In genomic region chr9:4837768-4838546, GRCh38 we compare ENCODE assay signal across 10 cellular contexts. TPM values are rescaled to one million over a fixed set of nuclear protein-coding genes. Genes with fewer than 3 reads are reported as not detected.
A peak's percentile ranks its signal among the peaks of the same experiment; 100 is the strongest.
DNase-seq lines count a peak whose midpoint lies in the region; TF ChIP-seq lines count a peak whose summit lies in the region.
"Had no signal": no experiment of that assay in that cellular context is flagged by ENCODE, and none has a peak within 500 bp of the region (broad histone marks: within the 10 kb centered on the region; RNA-seq: fewer than 3 reads in every experiment).

No MANE protein-coding gene starts in this region.

- H3K4me1 ChIP-seq in BLaER1 treated with 17β-estradiol and CSF1 and Interleukin-3, amounts not matched to agents 10 nM and 100 nM: peaks cover 24 to 34% (median 28%) of the 10 kb centered on the region in 10 experiments
- H3K4me1 ChIP-seq: vagina had no signal

- H4K20me1 ChIP-seq in BLaER1 treated with 17β-estradiol and CSF1 and Interleukin-3, amounts not matched to agents 10 nM and 100 nM: peaks cover 0 to 97% (median 25%) of the 10 kb centered on the region in 11 experiments; a peak in 12 of 22 replicates

- peak overlapping the region in 5 of 11 experiments; percentile 9 to 51 (median 30); a peak in 5 of 22 replicates for H3K27ac ChIP-seq in BLaER1 treated with 17β-estradiol and CSF1 and Interleukin-3, amounts not matched to agents 10 nM and 100 nM
- H3K27ac ChIP-seq: RWPE1, vagina had no signal

- H3K4me3 ChIP-seq in BLaER1 treated with 17β-estradiol and CSF1 and Interleukin-3, amounts not matched to agents 10 nM and 100 nM: no peak overlapping the region
- H3K4me3 ChIP-seq in choroid plexus epithelial cell (ENCODE audit: low read depth, low read length): no peak overlapping the region
- H3K4me3 ChIP-seq: vagina had no signal

- H3K27me3 ChIP-seq in BLaER1 treated with 17β-estradiol and CSF1 and Interleukin-3, amounts not matched to agents 10 nM and 100 nM: no peaks in the 10 kb centered on the region
- H3K27me3 ChIP-seq: vagina had no signal

- 0 out of 22 replicates have a peak overlapping the region, but pooled peaks of 1 of the 11 experiments have one; percentile 22 for H3K9ac ChIP-seq in BLaER1 treated with 17β-estradiol and CSF1 and Interleukin-3, amounts not matched to agents 10 nM and 100 nM

- H3K36me3 ChIP-seq in BLaER1 treated with 17β-estradiol and CSF1 and Interleukin-3, amounts not matched to agents 10 nM and 100 nM: peaks cover 33 to 94% (median 80%) of the 10 kb centered on the region in 11 experiments

- H3K9me3 ChIP-seq in BLaER1 treated with 17β-estradiol and CSF1 and Interleukin-3, amounts not matched to agents 10 nM and 100 nM (replicated peaks in 1 of 11): no peaks in the 10 kb centered on the region
- H3K9me3 ChIP-seq: vagina had no signal

- peak overlapping the region in 10 of 11 experiments; percentile 2 to 84 (median 70); a peak in 18 of 22 replicates for H3K4me2 ChIP-seq in BLaER1 treated with 17β-estradiol and CSF1 and Interleukin-3, amounts not matched to agents 10 nM and 100 nM

- TF ChIP-seq CTCF in choroid plexus epithelial cell (conservative IDR thresholded peaks at IDR 0.05; ENCODE audit: low read depth, low read length): no peak

- DNase-seq in HT1080 (ENCODE audit: low read depth) (peak; percentile 86), choroid plexus epithelial cell (ENCODE audit: low read depth) (peak; percentile 95), putamen (ENCODE audit: low spot score) (peak; percentile 53), ureter (ENCODE audit: low spot score) (no peak), NAMALWA (ENCODE audit: low spot score) (no peak), UCSD-AML1 (lab: John Stamatoyannopoulos, UW; ENCODE audit: unreplicated experiment) (no peak)
- DNase-seq in activated CD4-positive, CD25-positive, alpha-beta regulatory T cell treated with anti-CD3 and anti-CD28 coated beads, Interleukin-2, amount 50 U/mL, for 72 hours: no peak

RNA-seq across cellular contexts. Expression of gene RCL1, which starts 45.2 kb away (rescaled TPM):
- 31.6 and 34.7 TPM in 2 replicates for total RNA-seq in HT1080 (2014; rRNA removed; shearing (Covaris generic))
- 34.6 and 44.2 TPM in 2 replicates for polyA plus RNA-seq in HT1080 (2015; cell fraction: cytosol; rRNA removed)
- polyA plus RNA-seq in HT1080 (2015; cell fraction: nucleus; rRNA removed): 39.5 and 44.6 TPM in 2 replicates
- 35.1 TPM for total RNA-seq in ureter

Comparison
In these comparisons a context has a peak if more than half of its experiments do, and no peak if none do; other contexts are left out.
1. DNase-seq: peak in HT1080 (single experiment), choroid plexus epithelial cell (single experiment) and putamen (single experiment); none in ureter (single experiment), NAMALWA (single experiment), UCSD-AML1 (single experiment) and activated CD4-positive, CD25-positive, alpha-beta regulatory T cell treated with anti-CD3 and anti-CD28 coated beads, Interleukin-2, amount 50 U/mL, for 72 hours (single experiment).